Comparison of ENCODE assay signal across 26 cellular contexts in genomic region chr4:4655901-4656300, GRCh38.
A peak's percentile ranks its signal among the peaks of the same experiment; 100 is the strongest.
DNase-seq lines count a peak whose midpoint lies in the region; ATAC-seq and TF ChIP-seq lines count a peak whose summit lies in the region.
"Had no signal": no experiment of that assay in that cellular context is flagged by ENCODE, and none has a peak within 500 bp of the region (broad histone marks: within the 10 kb centered on the region; RNA-seq: fewer than 3 reads in every experiment).

No MANE protein-coding gene starts in this region.

- H3K27ac ChIP-seq in neural progenitor cell (no peak overlapping the region), right lobe of liver (no peak overlapping the region)
- H3K27ac ChIP-seq: A549, HL-60, KMS-11, RWPE1 had no signal

- H3K36me3 Mint-ChIP-seq in neural progenitor cell, result peaks cover 20% of the 10 kb centered on the region

- peaks cover 17% of the 10 kb centered on the region for H3F3A ChIP-seq in neural progenitor cell (ENCODE audit: low read depth)

- no peak overlapping the region for H2AFZ ChIP-seq in neural progenitor cell (replicated peaks)
- H2AFZ ChIP-seq: GM23338 had no signal

- H3K9ac ChIP-seq in neural progenitor cell, result no peak overlapping the region
- H3K9ac ChIP-seq: KMS-11 had no signal

- peak overlapping the region; percentile 47 for H3K27ac Mint-ChIP-seq in neural progenitor cell
- H3K27ac Mint-ChIP-seq: GM23338, HFFc6, IgD-negative memory B cell had no signal

- no peak for TF ChIP-seq POLR2A in right lobe of liver (IDR thresholded peaks at IDR 0.05)

- 91% methylated on average over 4 of the region's 4 CpGs for WGBS in right lobe of liver (ENCODE audit: insufficient coverage, low coverage, low lambda C conversion rate, missing lambda C conversion rate)

- peaks cover 30% of the 10 kb centered on the region for H3K4me1 Mint-ChIP-seq in neural progenitor cell
- H3K4me1 Mint-ChIP-seq: IgD-negative memory B cell had no signal

- no peaks in the 10 kb centered on the region for H4K20me1 ChIP-seq in neural progenitor cell (ENCODE audit: low read depth)

- intact Hi-C loops in right lobe of liver (cut with DNase I), result no loop called here

- H3K4me2 ChIP-seq in neural progenitor cell, result no peak overlapping the region
- H3K4me2 ChIP-seq: A549, GM23338, KMS-11 had no signal

- H3K36me3 ChIP-seq in neural progenitor cell, result no peaks in the 10 kb centered on the region
- H3K36me3 ChIP-seq in right lobe of liver, result no peaks in the 10 kb centered on the region
- H3K36me3 ChIP-seq: BE2C, HAP-1 had no signal

- H3K27me3 Mint-ChIP-seq in neural progenitor cell (ENCODE audit: insufficient read depth, low read depth), result peaks cover 6% of the 10 kb centered on the region
- H3K27me3 Mint-ChIP-seq: IgD-negative memory B cell had no signal

- no peaks in the 10 kb centered on the region for H3K79me2 ChIP-seq in neural progenitor cell (ENCODE audit: low read depth)

- H3K27me3 ChIP-seq in neural progenitor cell, result no peaks in the 10 kb centered on the region
- no peaks in the 10 kb centered on the region for H3K27me3 ChIP-seq in right lobe of liver
- H3K27me3 ChIP-seq: BE2C had no signal

- ATAC-seq in right lobe of liver, result no peak
- ATAC-seq: A549, GM23338 had no signal

- no peak overlapping the region for H3K4me3 Mint-ChIP-seq in neural progenitor cell
- H3K4me3 Mint-ChIP-seq: GM23338, HFFc6, IgD-negative memory B cell had no signal

- H3K4me3 ChIP-seq in AG10803 (ENCODE audit: low read length), result no peak overlapping the region
- no peak overlapping the region for H3K4me3 ChIP-seq in neural progenitor cell
- no peak overlapping the region for H3K4me3 ChIP-seq in right lobe of liver
- H3K4me3 ChIP-seq: A549, GM23338, HAP-1 had no signal

- peak; percentile 78 for DNase-seq in AG10803 (ENCODE audit: low read depth)
- peak; percentile 16 for DNase-seq in RPMI7951 (ENCODE audit: low read depth)
- DNase-seq in fibroblast of peridontal ligament (ENCODE audit: extremely low read depth), result peak; percentile 64
- DNase-seq in neural progenitor cell (ENCODE audit: low spot score), result no peak
- no peak for DNase-seq in right lobe of liver
- no peak for DNase-seq in NCI-H1105 treated with DMSO at 0.1 percent for 48 hours (lab: John Stamatoyannopoulos, UW)
- no peak for DNase-seq in NCI-H446 (lab: John Stamatoyannopoulos, UW)
- DNase-seq: BE2C, Calu3, DND-41, HFFc6, NCI-H1048, NCI-H1417 treated with DMSO at 0.1 percent for 48 hours, NCI-H1694 treated with DMSO at 0.1 percent for 48 hours, NCI-H2081, NCI-H2227 treated with DMSO at 0.1 percent for 48 hours, NCI-H510A, NCI-H69, SHP77 had no signal

- no peak for TF ChIP-seq CTCF in AG10803 (conservative IDR thresholded peaks at IDR 0.05; ENCODE audit: low read length)
- TF ChIP-seq CTCF in neural progenitor cell (IDR thresholded peaks at IDR 0.05), result no peak
- no peak for TF ChIP-seq CTCF in right lobe of liver (IDR thresholded peaks at IDR 0.05)

- H3K9me3 ChIP-seq in neural progenitor cell (ENCODE audit: low read depth), result no peaks in the 10 kb centered on the region
- H3K9me3 ChIP-seq in right lobe of liver, result no peaks in the 10 kb centered on the region
- H3K9me3 ChIP-seq: A549, BE2C, HAP-1 had no signal

- H3K4me1 ChIP-seq in neural progenitor cell, result peaks cover 7% of the 10 kb centered on the region
- H3K4me1 ChIP-seq in right lobe of liver, result no peaks in the 10 kb centered on the region
- H3K4me1 ChIP-seq: BE2C, HAP-1 had no signal

- peaks cover 7% of the 10 kb centered on the region for H3K9me3 Mint-ChIP-seq in neural progenitor cell
- H3K9me3 Mint-ChIP-seq: GM23338 had no signal

Comparison
In these comparisons a context has a peak if more than half of its experiments do, and no peak if none do; other contexts are left out.
1. DNase-seq: peak in AG10803 (single experiment), RPMI7951 (single experiment) and fibroblast of peridontal ligament (single experiment); none in neural progenitor cell (single experiment), right lobe of liver (0 of 3), NCI-H1105 treated with DMSO at 0.1 percent for 48 hours (single experiment) and NCI-H446 (0 of 2).